ENCODE assay signal across 20 cellular contexts in genomic region chr16:66711581-66711980, GRCh38.
"Had no signal": no experiment of that assay in that cellular context is flagged by ENCODE, and none has a peak within 500 bp of the region (broad histone marks: within the 10 kb centered on the region; RNA-seq: fewer than 3 reads in every experiment).

No MANE protein-coding gene starts in this region.

- H3K27me3 ChIP-seq: dorsolateral prefrontal cortex, esophagus muscularis mucosa, foreskin keratinocyte, gastroesophageal sphincter, heart left ventricle, hepatocyte, left lung had no signal

- H3K4me2 ChIP-seq: hepatocyte had no signal

- ATAC-seq: foreskin keratinocyte, gastroesophageal sphincter, heart left ventricle, left cardiac atrium, left lung, left ventricle myocardium superior, lower lobe of right lung, mucosa of descending colon had no signal

- FAIRE-seq: colon, frontal cortex, islet of Langerhans, keratinocyte had no signal

- H3K79me2 ChIP-seq: hepatocyte had no signal

- H3K27ac ChIP-seq: coronary artery, dorsolateral prefrontal cortex, esophagus muscularis mucosa, foreskin keratinocyte, gastroesophageal sphincter, heart left ventricle, hepatocyte, left lung, lower lobe of right lung had no signal

- H3K9me3 ChIP-seq: esophagus muscularis mucosa, gastroesophageal sphincter, left lung, lower lobe of right lung, mucosa of descending colon had no signal

- H3K4me3 ChIP-seq: coronary artery, dorsolateral prefrontal cortex, esophagus muscularis mucosa, gastroesophageal sphincter, heart left ventricle, hepatocyte, left lung, lower lobe of right lung, mucosa of descending colon had no signal

- H2AFZ ChIP-seq: hepatocyte had no signal

- DNase-seq: dermis blood vessel endothelial cell; dorsolateral prefrontal cortex; effector CD4-positive, alpha-beta T cell; effector memory CD4-positive, alpha-beta T cell; foreskin keratinocyte; heart left ventricle; left cardiac atrium; left lung; left ventricle myocardium superior; lower lobe of right lung; mesenchymal stem cell; mucosa of descending colon had no signal

- H3K36me3 ChIP-seq: esophagus muscularis mucosa, gastroesophageal sphincter, heart left ventricle, left lung, lower lobe of right lung had no signal
